Comparison of ENCODE assay signal across 18 cellular contexts in the genomic region with DNA sequence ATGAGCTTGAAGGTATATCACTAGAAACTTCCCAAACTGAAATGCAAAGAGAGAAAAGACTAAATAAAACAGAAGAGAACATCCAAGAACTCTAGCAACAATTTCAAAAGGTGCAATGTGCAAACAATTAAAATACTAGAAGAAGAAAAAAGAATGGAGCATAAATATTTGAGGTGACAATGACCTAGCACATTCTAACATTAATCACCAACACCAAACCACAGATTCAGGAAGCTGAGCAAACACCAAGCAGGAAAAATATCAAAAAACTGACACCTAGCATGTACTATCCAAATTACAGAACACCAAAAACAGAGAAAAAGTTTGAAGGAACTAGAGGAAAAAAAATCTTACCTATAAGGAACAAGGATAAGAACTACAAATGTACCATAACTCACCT.
DNase-seq lines count a peak whose midpoint lies in the region; ATAC-seq, FAIRE-seq and TF ChIP-seq lines count a peak whose summit lies in the region.
"Had no signal": no experiment of that assay in that cellular context is flagged by ENCODE, and none has a peak within 500 bp of the region (broad histone marks: within the 10 kb centered on the region; RNA-seq: fewer than 3 reads in every experiment).

No MANE protein-coding gene starts in this region.

- intact Hi-C loops in OCI-LY7 (cut with micrococcal nuclease; ENCODE audit: unreplicated experiment) = no loop called here

- POLR2A ChIA-PET in OCI-LY7 (lab: Charles Lee) = no interaction called here

- H3K4me1 ChIP-seq in GM23338 (ENCODE audit: insufficient read depth) = peaks cover 4% of the 10 kb centered on the region; the same call in 1 of the 2 replicates
- no peaks in the 10 kb centered on the region for H3K4me1 ChIP-seq in OCI-LY7 (ENCODE audit: insufficient read depth, low read length, poor library complexity, severe bottlenecking)
- H3K4me1 ChIP-seq: HAP-1 had no signal

- H3K9me3 ChIP-seq in OCI-LY7 (ENCODE audit: low read length) = no peaks in the 10 kb centered on the region
- H3K9me3 ChIP-seq: HAP-1, SJSA1 had no signal

- no peaks in the 10 kb centered on the region for H4K20me1 ChIP-seq in GM23338 (replicated peaks; ENCODE audit: insufficient read depth)
- H4K20me1 ChIP-seq in OCI-LY7 (ENCODE audit: insufficient read depth, low read length) = no peaks in the 10 kb centered on the region
- H4K20me1 ChIP-seq: BLaER1 treated with 17β-estradiol and CSF1 and Interleukin-3, amounts not matched to agents 10 nM and 100 nM had no signal

- no TSS peak for BruUV-seq in OCI-LY7 (replicated peaks; lab: Mats Ljungman, UMichigan)

- no peaks in the 10 kb centered on the region for H3K36me3 Mint-ChIP-seq in GM23338 (ENCODE audit: low read depth)
- H3K36me3 Mint-ChIP-seq: CD8-positive, alpha-beta T cell had no signal

- no peaks in the 10 kb centered on the region for H3K9me3 Mint-ChIP-seq in GM23338
- H3K9me3 Mint-ChIP-seq: CD8-positive, alpha-beta T cell had no signal

- H3K27ac ChIP-seq in GM23338 (ENCODE audit: low read depth) (no peak overlapping the region), OCI-LY7 (ENCODE audit: low read depth, low read length, poor library complexity, severe bottlenecking) (no peak overlapping the region)
- H3K27ac ChIP-seq: BLaER1 treated with 17β-estradiol and CSF1 and Interleukin-3, amounts not matched to agents 10 nM and 100 nM; SJSA1 had no signal

- TF ChIP-seq CTCF in GM23338 (conservative IDR thresholded peaks at IDR 0.05; ENCODE audit: low read depth in 2 of 2) (no peak), OCI-LY7 (conservative IDR thresholded peaks at IDR 0.05; ENCODE audit: low read length) (no peak)

- no peak overlapping the region for H3K4me3 Mint-ChIP-seq in GM23338
- H3K4me3 Mint-ChIP-seq: CD8-positive, alpha-beta T cell had no signal

- H3K4me3 ChIP-seq in GM23338 (no peak overlapping the region), OCI-LY7 (ENCODE audit: low read depth, low read length, poor library complexity, severe bottlenecking) (no peak overlapping the region)
- H3K4me3 ChIP-seq: BLaER1 treated with 17β-estradiol and CSF1 and Interleukin-3, amounts not matched to agents 10 nM and 100 nM; HAP-1; K562; SJSA1 had no signal

- H3F3A ChIP-seq in GM23338 (replicated peaks; ENCODE audit: low read depth) = no peaks in the 10 kb centered on the region

- ATAC-seq in GM23338 = no peak
- no peak for ATAC-seq in GM19328 (IDR thresholded peaks at IDR 0.05; ENCODE audit: unreplicated experiment)
- ATAC-seq: CD8-positive, alpha-beta T cell; K562 had no signal

- DNase-seq in A172 (ENCODE audit: low spot score) (peak; percentile 40), GM23338 (ENCODE audit: low spot score) (no peak), RCC 7860 (ENCODE audit: low spot score) (peak; percentile 14), kidney glomerular epithelial cell (lab: John Stamatoyannopoulos, UW) (peak; percentile 15), mucosa of gallbladder (ENCODE audit: low spot score) (no peak), OCI-LY7 (ENCODE audit: low spot score) (no peak)
- DNase-seq in NK-92 treated with Interleukin-12 subunit alpha and Interleukin-12 subunit beta, amount 100 ng/mL, for 24 hours (lab: John Stamatoyannopoulos, UW) = no peak
- DNase-seq: CD8-positive, alpha-beta T cell; DMS79 treated with DMSO at 0.1 percent for 48 hours; NCI-H1417; NCI-H1930; NCI-H524 had no signal

- CTCF ChIA-PET in OCI-LY7 (lab: Charles Lee; ENCODE audit: unreplicated experiment) = no interaction called here

- peak overlapping the region; percentile 41 for H3K27ac Mint-ChIP-seq in GM23338
- H3K27ac Mint-ChIP-seq: CD8-positive, alpha-beta T cell had no signal

- no peaks in the 10 kb centered on the region for H3K27me3 Mint-ChIP-seq in GM23338 (ENCODE audit: insufficient read depth, low read depth, poor library complexity)

- H3K4me2 ChIP-seq in GM23338 = no peak overlapping the region
- H3K4me2 ChIP-seq in OCI-LY7 (ENCODE audit: low read length) = no peak overlapping the region
- H3K4me2 ChIP-seq: BLaER1 treated with 17β-estradiol and CSF1 and Interleukin-3, amounts not matched to agents 10 nM and 100 nM had no signal

- H3K79me2 ChIP-seq in GM23338 (replicated peaks; ENCODE audit: insufficient read depth) = no peaks in the 10 kb centered on the region
- H3K79me2 ChIP-seq in OCI-LY7 (ENCODE audit: insufficient read depth, low read depth, low read length) = no peaks in the 10 kb centered on the region

- FAIRE-seq in RCC 7860 (lab: Jason Lieb, UNC) = peak; percentile 77
- FAIRE-seq: A204.1, K562 had no signal

- H3K27me3 ChIP-seq in GM23338 (ENCODE audit: insufficient read depth) = no peaks in the 10 kb centered on the region
- H3K27me3 ChIP-seq: BLaER1 treated with 17β-estradiol and CSF1 and Interleukin-3, amounts not matched to agents 10 nM and 100 nM; SJSA1 had no signal

- H3K9me2 ChIP-seq in GM23338 (ENCODE audit: insufficient read depth) = no peaks in the 10 kb centered on the region
- no peaks in the 10 kb centered on the region for H3K9me2 ChIP-seq in OCI-LY7 (ENCODE audit: insufficient read depth, low read length)

- H2AFZ ChIP-seq in GM23338 (no peak overlapping the region), OCI-LY7 (ENCODE audit: low read length) (no peak overlapping the region)

- H3K36me3 ChIP-seq in GM23338 (ENCODE audit: insufficient read depth) (no peaks in the 10 kb centered on the region), OCI-LY7 (ENCODE audit: insufficient read depth, low read length) (no peaks in the 10 kb centered on the region)
- H3K36me3 ChIP-seq: BLaER1 treated with 17β-estradiol and CSF1 and Interleukin-3, amounts not matched to agents 10 nM and 100 nM; HAP-1; SJSA1 had no signal

- H3K4me1 Mint-ChIP-seq in GM23338 = peaks cover 3% of the 10 kb centered on the region; the same call in 1 of the 3 replicates

TF ChIP-seq in GM23338, 12 proteins besides CTCF, POLR2A, EP300 and RAD21 (continues in another document):
- TF ChIP-seq, protein P1, sequence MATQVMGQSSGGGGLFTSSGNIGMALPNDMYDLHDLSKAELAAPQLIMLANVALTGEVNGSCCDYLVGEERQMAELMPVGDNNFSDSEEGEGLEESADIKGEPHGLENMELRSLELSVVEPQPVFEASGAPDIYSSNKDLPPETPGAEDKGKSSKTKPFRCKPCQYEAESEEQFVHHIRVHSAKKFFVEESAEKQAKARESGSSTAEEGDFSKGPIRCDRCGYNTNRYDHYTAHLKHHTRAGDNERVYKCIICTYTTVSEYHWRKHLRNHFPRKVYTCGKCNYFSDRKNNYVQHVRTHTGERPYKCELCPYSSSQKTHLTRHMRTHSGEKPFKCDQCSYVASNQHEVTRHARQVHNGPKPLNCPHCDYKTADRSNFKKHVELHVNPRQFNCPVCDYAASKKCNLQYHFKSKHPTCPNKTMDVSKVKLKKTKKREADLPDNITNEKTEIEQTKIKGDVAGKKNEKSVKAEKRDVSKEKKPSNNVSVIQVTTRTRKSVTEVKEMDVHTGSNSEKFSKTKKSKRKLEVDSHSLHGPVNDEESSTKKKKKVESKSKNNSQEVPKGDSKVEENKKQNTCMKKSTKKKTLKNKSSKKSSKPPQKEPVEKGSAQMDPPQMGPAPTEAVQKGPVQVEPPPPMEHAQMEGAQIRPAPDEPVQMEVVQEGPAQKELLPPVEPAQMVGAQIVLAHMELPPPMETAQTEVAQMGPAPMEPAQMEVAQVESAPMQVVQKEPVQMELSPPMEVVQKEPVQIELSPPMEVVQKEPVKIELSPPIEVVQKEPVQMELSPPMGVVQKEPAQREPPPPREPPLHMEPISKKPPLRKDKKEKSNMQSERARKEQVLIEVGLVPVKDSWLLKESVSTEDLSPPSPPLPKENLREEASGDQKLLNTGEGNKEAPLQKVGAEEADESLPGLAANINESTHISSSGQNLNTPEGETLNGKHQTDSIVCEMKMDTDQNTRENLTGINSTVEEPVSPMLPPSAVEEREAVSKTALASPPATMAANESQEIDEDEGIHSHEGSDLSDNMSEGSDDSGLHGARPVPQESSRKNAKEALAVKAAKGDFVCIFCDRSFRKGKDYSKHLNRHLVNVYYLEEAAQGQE (IDR thresholded peaks at IDR 0.05; ENCODE audit: unreplicated experiment) = no peak
- TF ChIP-seq ZNF114 (CRISPR knock-in tag; IDR thresholded peaks at IDR 0.05) (no peak), EZH2phosphoT487 (IDR thresholded peaks at IDR 0.05; ENCODE audit: unreplicated experiment) (no peak), POLR2AphosphoS5 (IDR thresholded peaks at IDR 0.05; ENCODE audit: low read depth) (no peak), EZH2 (IDR thresholded peaks at IDR 0.05; ENCODE audit: low read depth, unreplicated experiment) (no peak)
- TF ChIP-seq, protein P2, sequence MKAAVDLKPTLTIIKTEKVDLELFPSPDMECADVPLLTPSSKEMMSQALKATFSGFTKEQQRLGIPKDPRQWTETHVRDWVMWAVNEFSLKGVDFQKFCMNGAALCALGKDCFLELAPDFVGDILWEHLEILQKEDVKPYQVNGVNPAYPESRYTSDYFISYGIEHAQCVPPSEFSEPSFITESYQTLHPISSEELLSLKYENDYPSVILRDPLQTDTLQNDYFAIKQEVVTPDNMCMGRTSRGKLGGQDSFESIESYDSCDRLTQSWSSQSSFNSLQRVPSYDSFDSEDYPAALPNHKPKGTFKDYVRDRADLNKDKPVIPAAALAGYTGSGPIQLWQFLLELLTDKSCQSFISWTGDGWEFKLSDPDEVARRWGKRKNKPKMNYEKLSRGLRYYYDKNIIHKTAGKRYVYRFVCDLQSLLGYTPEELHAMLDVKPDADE (IDR thresholded peaks at IDR 0.05) = no peak

Comparison
In these comparisons a context has a peak if more than half of its experiments do, and no peak if none do; other contexts are left out.
1. DNase-seq: peak in A172 (single experiment), RCC 7860 (single experiment) and kidney glomerular epithelial cell (single experiment); none in GM23338 (single experiment), mucosa of gallbladder (single experiment), NK-92 treated with Interleukin-12 subunit alpha and Interleukin-12 subunit beta, amount 100 ng/mL, for 24 hours (single experiment) and OCI-LY7 (single experiment).